ENCODE assay signal across 27 cellular contexts in the genomic region with DNA sequence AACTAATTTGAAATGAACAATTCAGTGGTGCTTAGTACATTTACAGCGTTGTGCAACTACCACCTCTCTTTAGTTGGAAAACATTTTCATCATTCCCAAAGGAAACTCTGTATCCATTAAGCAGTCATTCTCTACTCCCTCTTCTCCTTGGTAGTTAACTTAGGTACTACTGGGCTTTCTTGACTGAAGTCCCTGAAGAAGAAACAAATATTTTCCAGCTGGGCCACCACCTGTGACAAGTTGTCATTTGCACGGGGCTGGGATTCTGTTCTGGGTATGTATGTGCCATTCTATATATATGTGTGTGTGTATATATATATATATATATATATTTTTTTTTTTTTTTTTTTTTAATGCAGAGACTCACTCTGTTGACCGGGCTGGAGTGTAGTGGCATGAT. TPM values are rescaled to one million over a fixed set of nuclear protein-coding genes. Genes with fewer than 3 reads are reported as not detected.
DNase-seq lines count a peak whose midpoint lies in the region; ATAC-seq and TF ChIP-seq lines count a peak whose summit lies in the region.
"Had no signal": no experiment of that assay in that cellular context is flagged by ENCODE, and none has a peak within 500 bp of the region (broad histone marks: within the 10 kb centered on the region; RNA-seq: fewer than 3 reads in every experiment).

No MANE protein-coding gene starts in this region.

- CTCF ChIA-PET in activated CD4-positive, alpha-beta T cell treated with anti-CD3 and anti-CD28 coated beads, Interleukin-2, amount 10 ng/mL, durations not matched to agents 7 days and 5 days (lab: Charles Lee): interaction anchor here (0.9 to 1.9 kb wide), 3 partner anchors 11 to 366 kb away, joined by 4 read pairs; partner anchors contain the start of gene SOCS1

- H3K9ac ChIP-seq in OCI-LY3 (ENCODE audit: low read length) (no peak overlapping the region), endodermal cell (ENCODE audit: extremely low read depth, low read length, poor library complexity, severe bottlenecking) (no peak overlapping the region), smooth muscle cell (ENCODE audit: low read depth) (no peak overlapping the region)

- H2AFZ ChIP-seq in OCI-LY3 (ENCODE audit: low read depth, low read length) (no peak overlapping the region), smooth muscle cell (ENCODE audit: low read depth) (no peak overlapping the region)

- H3K27ac ChIP-seq in OCI-LY3 (ENCODE audit: low read length) (no peak overlapping the region), endodermal cell (ENCODE audit: low read depth, low read length) (no peak overlapping the region), smooth muscle cell (ENCODE audit: low read depth) (peak overlapping the region; percentile 18)
- H3K27ac ChIP-seq: 22Rv1, cardiac muscle cell, dorsolateral prefrontal cortex, prostate gland, tibial nerve had no signal

- peaks cover 26% of the 10 kb centered on the region for H3K27me3 ChIP-seq in OCI-LY3 (ENCODE audit: low read depth, low read length)
- no peaks in the 10 kb centered on the region for H3K27me3 ChIP-seq in endodermal cell (ENCODE audit: control insufficient read depth, insufficient read depth, low read length, poor library complexity, severe bottlenecking)
- H3K27me3 ChIP-seq in smooth muscle cell (ENCODE audit: low read depth): no peaks in the 10 kb centered on the region
- H3K27me3 ChIP-seq: adrenal gland, cardiac muscle cell, tibial nerve had no signal

- peaks cover 3% of the 10 kb centered on the region for H3K36me3 ChIP-seq in OCI-LY3 (replicated peaks; ENCODE audit: low read depth, low read length)
- H3K36me3 ChIP-seq in endodermal cell (ENCODE audit: control insufficient read depth, insufficient read depth, low read length): no peaks in the 10 kb centered on the region
- H3K36me3 ChIP-seq in smooth muscle cell (ENCODE audit: low read depth): no peaks in the 10 kb centered on the region
- H3K36me3 ChIP-seq: adrenal gland, cardiac muscle cell, prostate gland, tibial nerve had no signal

- H3K9me3 ChIP-seq in OCI-LY3 (ENCODE audit: insufficient read depth, low read length) (no peaks in the 10 kb centered on the region), endodermal cell (ENCODE audit: control insufficient read depth, low read length) (no peaks in the 10 kb centered on the region), smooth muscle cell (replicated peaks; ENCODE audit: low read depth) (no peaks in the 10 kb centered on the region)
- H3K9me3 ChIP-seq: adrenal gland, prostate gland, tibial nerve had no signal

- peaks cover 46% of the 10 kb centered on the region for H3K4me1 ChIP-seq in OCI-LY3 (ENCODE audit: low read length)
- H3K4me1 ChIP-seq in endodermal cell (ENCODE audit: control insufficient read depth, insufficient read depth, low read length): peaks cover 4% of the 10 kb centered on the region
- peaks cover 13% of the 10 kb centered on the region for H3K4me1 ChIP-seq in smooth muscle cell (ENCODE audit: low read depth)
- H3K4me1 ChIP-seq: prostate gland had no signal

- no peak for ATAC-seq in GM19395 (IDR thresholded peaks at IDR 0.05; ENCODE audit: unreplicated experiment)
- ATAC-seq: stimulated activated naive CD8-positive, alpha-beta T cell treated with anti-CD3 and anti-CD28 coated beads, Interleukin-15, Interleukin-2, amounts not matched to agents 100 U/mL and 50 U/mL, for 24 hours had no signal

- H3K4me3 ChIP-seq in OCI-LY3 (ENCODE audit: low read length) (no peak overlapping the region), endodermal cell (ENCODE audit: low read length) (no peak overlapping the region), smooth muscle cell (no peak overlapping the region)
- H3K4me3 ChIP-seq: adrenal gland, cardiac muscle cell, dorsolateral prefrontal cortex, prostate gland, tibial nerve had no signal

- no peak for DNase-seq in activated CD4-positive, alpha-beta T cell treated with anti-CD3 and anti-CD28 coated beads, Interleukin-2, amount 10 ng/mL, durations not matched to agents 7 days and 5 days
- DNase-seq in activated CD4-positive, alpha-beta T cell treated with anti-CD3 and anti-CD28 coated beads, Interleukin-2, amount 50 U/mL, for 4 hours: no peak
- no peak for DNase-seq in endodermal cell
- DNase-seq in smooth muscle cell (lab: John Stamatoyannopoulos, UW; ENCODE audit: unreplicated experiment): no peak
- DNase-seq in amniotic stem cell (lab: John Stamatoyannopoulos, UW): no peak
- no peak for DNase-seq in NCI-H2107 (lab: John Stamatoyannopoulos, UW)
- DNase-seq: activated CD4-positive, alpha-beta T cell treated with anti-CD3 and anti-CD28 coated beads, Interleukin-2, amount 10 ng/mL, durations not matched to agents 24 days and 14 days; activated CD8-positive, alpha-beta memory T cell treated with anti-CD3 and anti-CD28 coated beads, Interleukin-2, amount 50 U/mL, for 48 hours; activated effector memory CD4-positive, alpha-beta T cell treated with anti-CD3 and anti-CD28 coated beads, Interleukin-2, amount 50 U/mL, for 16 hours; adrenal gland; dorsolateral prefrontal cortex; erythroblast; NCI-H1417; NCI-H524; stimulated activated CD4-positive, alpha-beta T cell treated with anti-CD3 and anti-CD28 coated beads, Interleukin-2, amount 100 ng/mL, for 24 hours; stimulated activated naive CD8-positive, alpha-beta T cell treated with anti-CD3 and anti-CD28 coated beads, Interleukin-15, Interleukin-2, amounts not matched to agents 100 U/mL and 50 U/mL, for 24 hours had no signal

- H4K20me1 ChIP-seq in OCI-LY3 (ENCODE audit: insufficient read depth, low read length) (no peaks in the 10 kb centered on the region), smooth muscle cell (ENCODE audit: low read depth) (no peaks in the 10 kb centered on the region)

- TF ChIP-seq CTCF in OCI-LY3 (IDR thresholded peaks at IDR 0.05; ENCODE audit: low read depth, low read length): no peak
- TF ChIP-seq CTCF in endodermal cell (conservative IDR thresholded peaks at IDR 0.05): no peak
- TF ChIP-seq CTCF in smooth muscle cell (IDR thresholded peaks at IDR 0.05; ENCODE audit: borderline replicate concordance, insufficient read depth, poor library complexity, severe bottlenecking): no peak

- H3K4me2 ChIP-seq in OCI-LY3 (ENCODE audit: low read length): peak overlapping the region; percentile 86; the same call in 1 of the 2 replicates
- no peak overlapping the region for H3K4me2 ChIP-seq in smooth muscle cell

- H3F3A ChIP-seq in smooth muscle cell (ENCODE audit: low read depth): peaks cover 12% of the 10 kb centered on the region

- H3K27me3 Mint-ChIP-seq in activated CD4-positive, alpha-beta T cell treated with anti-CD3 and anti-CD28 coated beads, Interleukin-2, amount 10 ng/mL, durations not matched to agents 7 days and 5 days: no peaks in the 10 kb centered on the region
- H3K27me3 Mint-ChIP-seq in endodermal cell (ENCODE audit: insufficient read depth): no peaks in the 10 kb centered on the region
- H3K27me3 Mint-ChIP-seq: activated CD4-positive, alpha-beta T cell treated with anti-CD3 and anti-CD28 coated beads, Interleukin-2, amount 10 ng/mL, durations not matched to agents 24 days and 14 days had no signal

- peak overlapping the region; percentile 94 for H3K27ac Mint-ChIP-seq in activated CD4-positive, alpha-beta T cell treated with anti-CD3 and anti-CD28 coated beads, Interleukin-2, amount 10 ng/mL, durations not matched to agents 7 days and 5 days
- H3K27ac Mint-ChIP-seq in endodermal cell: peak overlapping the region; percentile 95

- no peaks in the 10 kb centered on the region for H3K79me2 ChIP-seq in OCI-LY3 (ENCODE audit: low read length)
- H3K79me2 ChIP-seq in smooth muscle cell (ENCODE audit: low read depth): no peaks in the 10 kb centered on the region

- 97 to 100% methylated on average over 1 to 2 of the region's 3 CpGs for WGBS in endodermal cell (ENCODE audit: insufficient coverage in 1 of 2, insufficient read length in 1 of 2), 2 experiments
- 90% methylated on average over 3 of the region's 3 CpGs for WGBS in smooth muscle cell (ENCODE audit: low lambda C conversion rate)

- POLR2A ChIA-PET in activated CD4-positive, alpha-beta T cell treated with anti-CD3 and anti-CD28 coated beads, Interleukin-2, amount 10 ng/mL, durations not matched to agents 7 days and 5 days (lab: Charles Lee): interaction anchor here (1.2 kb wide), 1 partner anchor 17 kb away, joined by 3 read pairs; no protein-coding TSS in a partner anchor

- peaks cover 61% of the 10 kb centered on the region for H3K4me1 Mint-ChIP-seq in activated CD4-positive, alpha-beta T cell treated with anti-CD3 and anti-CD28 coated beads, Interleukin-2, amount 10 ng/mL, durations not matched to agents 7 days and 5 days
- peaks cover 18% of the 10 kb centered on the region for H3K4me1 Mint-ChIP-seq in endodermal cell

- peaks cover 3% of the 10 kb centered on the region for H3K9me3 Mint-ChIP-seq in activated CD4-positive, alpha-beta T cell treated with anti-CD3 and anti-CD28 coated beads, Interleukin-2, amount 10 ng/mL, durations not matched to agents 7 days and 5 days
- peaks cover 17% of the 10 kb centered on the region for H3K9me3 Mint-ChIP-seq in endodermal cell
- H3K9me3 Mint-ChIP-seq: activated CD4-positive, alpha-beta T cell treated with anti-CD3 and anti-CD28 coated beads, Interleukin-2, amount 10 ng/mL, durations not matched to agents 24 days and 14 days had no signal

- peaks cover 28% of the 10 kb centered on the region for H3K36me3 Mint-ChIP-seq in activated CD4-positive, alpha-beta T cell treated with anti-CD3 and anti-CD28 coated beads, Interleukin-2, amount 10 ng/mL, durations not matched to agents 7 days and 5 days (ENCODE audit: low read depth)
- peaks cover 1% of the 10 kb centered on the region for H3K36me3 Mint-ChIP-seq in endodermal cell (ENCODE audit: low read depth)

- no peak overlapping the region for H3K4me3 Mint-ChIP-seq in activated CD4-positive, alpha-beta T cell treated with anti-CD3 and anti-CD28 coated beads, Interleukin-2, amount 10 ng/mL, durations not matched to agents 7 days and 5 days
- no peak overlapping the region for H3K4me3 Mint-ChIP-seq in endodermal cell

RNA-seq across cellular contexts. Expression of gene RMI2, which starts 15.4 kb away (rescaled TPM):
- total RNA-seq in activated CD4-positive, alpha-beta T cell treated with anti-CD3 and anti-CD28 coated beads, Interleukin-2, amount 10 ng/mL, durations not matched to agents 7 days and 5 days: 10 to 100 TPM; 53.5 to 55.1 TPM
- total RNA-seq in endodermal cell (10 to 100 TPM; 55.2 to 62.3 TPM), smooth muscle cell (6.1 and 9.7 TPM in 2 replicates)
- 48.6 TPM for polyA plus RNA-seq in endodermal cell (2013, experiment 1 of 2)
- polyA plus RNA-seq in endodermal cell (2013, experiment 2 of 2): 43.6 TPM
- polyA plus RNA-seq in smooth muscle cell: 9.8 and 11.3 TPM in 2 replicates

RNA-seq across cellular contexts. Expression of gene PRM1, which starts 48.8 kb away (rescaled TPM):
- total RNA-seq in activated CD4-positive, alpha-beta T cell treated with anti-CD3 and anti-CD28 coated beads, Interleukin-2, amount 10 ng/mL, durations not matched to agents 7 days and 5 days: not detected
- total RNA-seq in endodermal cell: not detected
- polyA plus RNA-seq in endodermal cell (2013, experiment 1 of 2): not detected
- not detected for polyA plus RNA-seq in endodermal cell (2013, experiment 2 of 2)
- total RNA-seq in smooth muscle cell: not detected in 2 replicates
- polyA plus RNA-seq in smooth muscle cell: not detected in 2 replicates
- total RNA-seq: activated CD4-positive, alpha-beta T cell treated with anti-CD3 and anti-CD28 coated beads, Interleukin-2, amount 10 ng/mL, durations not matched to agents 24 days and 14 days; adrenal gland; cardiac muscle cell; dorsolateral prefrontal cortex; frontal cortex; mesenteric fat pad; skeletal muscle tissue; tibial nerve had no signal
- polyA plus RNA-seq: adrenal gland, BJ, cardiac muscle cell, neural cell had no signal

RNA-seq across cellular contexts. Expression of gene PRM2, which starts 53.6 kb away (rescaled TPM):
- not detected for total RNA-seq in activated CD4-positive, alpha-beta T cell treated with anti-CD3 and anti-CD28 coated beads, Interleukin-2, amount 10 ng/mL, durations not matched to agents 7 days and 5 days
- total RNA-seq in endodermal cell (not detected), smooth muscle cell (not detected in 2 replicates)
- polyA plus RNA-seq in endodermal cell (2013, experiment 1 of 2): not detected
- polyA plus RNA-seq in endodermal cell (2013, experiment 2 of 2): not detected
- polyA plus RNA-seq in smooth muscle cell: not detected in 2 replicates
- total RNA-seq: activated CD4-positive, alpha-beta T cell treated with anti-CD3 and anti-CD28 coated beads, Interleukin-2, amount 10 ng/mL, durations not matched to agents 24 days and 14 days; adrenal gland; dorsolateral prefrontal cortex; frontal cortex; mesenteric fat pad; skeletal muscle tissue; tibial nerve had no signal
- polyA plus RNA-seq: adrenal gland, BJ, cardiac muscle cell, neural cell had no signal

RNA-seq across cellular contexts. Expression of gene PRM3, which starts 56.5 kb away (rescaled TPM):
- not detected for total RNA-seq in activated CD4-positive, alpha-beta T cell treated with anti-CD3 and anti-CD28 coated beads, Interleukin-2, amount 10 ng/mL, durations not matched to agents 7 days and 5 days
- total RNA-seq in endodermal cell (not detected), smooth muscle cell (not detected in 2 replicates)
- polyA plus RNA-seq in endodermal cell (2013, experiment 1 of 2): not detected
- polyA plus RNA-seq in endodermal cell (2013, experiment 2 of 2): not detected
- polyA plus RNA-seq in smooth muscle cell: not detected in 2 replicates
- total RNA-seq: activated CD4-positive, alpha-beta T cell treated with anti-CD3 and anti-CD28 coated beads, Interleukin-2, amount 10 ng/mL, durations not matched to agents 24 days and 14 days; adrenal gland; cardiac muscle cell; dorsolateral prefrontal cortex; frontal cortex; mesenteric fat pad; prostate gland; skeletal muscle tissue; tibial nerve had no signal
- polyA plus RNA-seq: adrenal gland, BJ, cardiac muscle cell, neural cell had no signal
